Comparison of ENCODE assay signal across 8 cellular contexts in genomic region chr1:203278087-203278884, GRCh38. TPM values are rescaled to one million over a fixed set of nuclear protein-coding genes. Genes with fewer than 3 reads are reported as not detected.
DNase-seq lines count a peak whose midpoint lies in the region; FAIRE-seq and TF ChIP-seq lines count a peak whose summit lies in the region.

No MANE protein-coding gene starts in this region.

- H3K4me3 ChIP-seq in left ventricle myocardium inferior: peak overlapping the region; percentile 44

- TF ChIP-seq CTCF in left ventricle myocardium inferior (IDR thresholded peaks at IDR 0.05; ENCODE audit: borderline replicate concordance) (no peak), D721Med (IDR thresholded peaks at IDR 0.05; ENCODE audit: insufficient read depth, missing control alignments) (no peak)

- H3K27me3 ChIP-seq in left ventricle myocardium inferior (ENCODE audit: low read depth): no peaks in the 10 kb centered on the region

- no peak for FAIRE-seq in D721Med (lab: Jason Lieb, UNC)

- intact Hi-C loops in left ventricle myocardium inferior (cut with micrococcal nuclease) (loop anchor here (10.0 kb wide), 1 partner anchor 207 kb away; no protein-coding TSS in a partner anchor), posterior cingulate gyrus (cut with DNase I) (no loop called here)

- no peaks in the 10 kb centered on the region for H3K36me3 ChIP-seq in left ventricle myocardium inferior

- no peaks in the 10 kb centered on the region for H3K9me3 ChIP-seq in left ventricle myocardium inferior (replicated peaks)

- peak overlapping the region; percentile 96 for H3K27ac ChIP-seq in left ventricle myocardium inferior (replicated peaks)

- peaks cover 100% of the 10 kb centered on the region for H3K4me1 ChIP-seq in left ventricle myocardium inferior

- DNase-seq in GM03348 (ENCODE audit: low spot score) (peak; percentile 85), NCI-H187 (lab: John Stamatoyannopoulos, UW) (peak; percentile 63 to 78), anterior cingulate cortex (lab: John Stamatoyannopoulos, UW) (peak in 57 of 58 donors; percentile 52 to 97 (median 88)), left ventricle myocardium inferior (peak; percentile 97), posterior cingulate gyrus (peak; percentile 85 to 99 (median 88)), D721Med (ENCODE audit: insufficient read length, low spot score) (no peak), HT-29 (ENCODE audit: low spot score) (no peak)
- DNase-seq in effector CD8-positive, alpha-beta T cell (lab: John Stamatoyannopoulos, UW): no peak

RNA-seq across cellular contexts. Expression of gene BTG2, which starts 27.0 kb away (rescaled TPM):
- total RNA-seq in left ventricle myocardium inferior: 73.7 TPM
- total RNA-seq in HT-29 (2014; rRNA removed; shearing (Covaris generic)): 103 and 116 TPM in 2 replicates

RNA-seq across cellular contexts. Expression of gene CHIT1, which starts 48.8 kb away (rescaled TPM):
- total RNA-seq in left ventricle myocardium inferior: not detected
- total RNA-seq in HT-29 (2014; rRNA removed; shearing (Covaris generic)): not detected in 2 replicates

Comparison
In these comparisons a context has a peak if more than half of its experiments do, and no peak if none do; other contexts are left out.
1. DNase-seq: peak in GM03348 (single experiment), NCI-H187 (2 of 2), anterior cingulate cortex (57 of 58), left ventricle myocardium inferior (single experiment) and posterior cingulate gyrus (10 of 10); none in effector CD8-positive, alpha-beta T cell (single experiment), D721Med (single experiment) and HT-29 (single experiment).